ENCODE assay signal across 2 cellular contexts in genomic region chr4:142803879-142804278, GRCh38. TPM values are rescaled to one million over a fixed set of nuclear protein-coding genes. Genes with fewer than 3 reads are reported as not detected.
"Had no signal": no experiment of that assay in that cellular context is flagged by ENCODE, and none has a peak within 500 bp of the region (broad histone marks: within the 10 kb centered on the region; RNA-seq: fewer than 3 reads in every experiment).

No MANE protein-coding gene starts in this region.

RNA-seq across cellular contexts. Expression of gene INPP4B, which starts 42.2 kb away (rescaled TPM):
- polyA plus RNA-seq: HepG2, K562 had no signal
